9 cellular contexts compared by ENCODE assay signal in genomic region chr1:38193040-38193439, GRCh38.
"Had no signal": no experiment of that assay in that cellular context is flagged by ENCODE, and none has a peak within 500 bp of the region (broad histone marks: within the 10 kb centered on the region; RNA-seq: fewer than 3 reads in every experiment).

No MANE protein-coding gene starts in this region.

- H3K27ac Mint-ChIP-seq: H9, IgD-negative memory B cell had no signal

- H3K36me3 Mint-ChIP-seq: IgD-negative memory B cell had no signal

- H3K4me2 ChIP-seq: KMS-11 had no signal

- H3K4me3 Mint-ChIP-seq: H9, IgD-negative memory B cell had no signal

- H3K9me3 Mint-ChIP-seq: IgD-negative memory B cell had no signal

- H3K27ac ChIP-seq: HL-60, KMS-11 had no signal

- H3K9ac ChIP-seq: KMS-11 had no signal

- DNase-seq: GOT3, H9, HCEC 1CT, KBM-7 had no signal

- FAIRE-seq: H54, HepG2 had no signal

- ATAC-seq: HepG2 had no signal
